22 cellular contexts compared by ENCODE assay signal in genomic region chr12:6208140-6208539, GRCh38. TPM values are rescaled to one million over a fixed set of nuclear protein-coding genes. Genes with fewer than 3 reads are reported as not detected.
DNase-seq lines count a peak whose midpoint lies in the region; ATAC-seq and TF ChIP-seq lines count a peak whose summit lies in the region.
"Had no signal": no experiment of that assay in that cellular context is flagged by ENCODE, and none has a peak within 500 bp of the region (broad histone marks: within the 10 kb centered on the region; RNA-seq: fewer than 3 reads in every experiment).

No MANE protein-coding gene starts in this region.

- 40 to 46% methylated on average over 6 of the region's 6 CpGs for WGBS in esophagus, 2 donors
- WGBS in tibial nerve, 2 donors = 72 to 77% methylated on average over 6 of the region's 6 CpGs

- H3K4me3 ChIP-seq in esophagus (ENCODE audit: low read depth in 1 of 2, low read length in 2 of 2) (no peak overlapping the region), parathyroid adenoma (ENCODE audit: low read depth, low read length) (no peak overlapping the region), tibial nerve (no peak overlapping the region)
- H3K4me3 ChIP-seq: SJSA1 had no signal

- no peak for TF ChIP-seq EP300 in tibial nerve (IDR thresholded peaks at IDR 0.05)

- DNase-seq in RWPE1 (ENCODE audit: low spot score) (no peak), tibial nerve (ENCODE audit: low spot score in 2 of 2) (no peak), hepatic stellate cell (ENCODE audit: low spot score) (no peak), NCI-H1092 treated with DMSO at 0.1 percent for 48 hours (lab: John Stamatoyannopoulos, UW) (no peak)
- DNase-seq: activated CD4-positive, alpha-beta T cell treated with anti-CD3 and anti-CD28 coated beads for 48 hours; CD4-positive, CD25-positive, alpha-beta regulatory T cell; central memory CD4-positive, alpha-beta T cell; erythroblast; GDM1; H9; NCI-H1417; NCI-H2107; small intestine; stimulated activated CD4-positive, alpha-beta T cell treated with anti-CD3 and anti-CD28 coated beads, Interleukin-2, amount 100 ng/mL, for 24 hours had no signal

- no peak overlapping the region for H2AFZ ChIP-seq in parathyroid adenoma

- peaks cover 11 to 40% of the 10 kb centered on the region in 2 donors for H3K4me1 ChIP-seq in esophagus (ENCODE audit: control insufficient read depth in 2 of 2, insufficient read depth in 2 of 2, low read length in 1 of 2)
- H3K4me1 ChIP-seq in parathyroid adenoma = peaks cover 92% of the 10 kb centered on the region
- peaks cover 0 to 98% (median 78%) of the 10 kb centered on the region in 4 donors for H3K4me1 ChIP-seq in tibial nerve

- CTCF ChIA-PET in RWPE1 (lab: Yijun Ruan, JAX) = interaction anchor here (1.8 kb wide), 1 partner anchor 71 kb away, joined by 6 read pairs; no protein-coding TSS in a partner anchor

- H3K27me3 ChIP-seq in esophagus (ENCODE audit: control insufficient read depth in 1 of 2, insufficient read depth in 2 of 2, low read length in 2 of 2) (no peaks in the 10 kb centered on the region), parathyroid adenoma (ENCODE audit: control insufficient read depth, insufficient read depth, low read length) (no peaks in the 10 kb centered on the region), tibial nerve (no peaks in the 10 kb centered on the region)
- H3K27me3 ChIP-seq: SJSA1 had no signal

- peaks cover 97% of the 10 kb centered on the region for H3K79me2 ChIP-seq in parathyroid adenoma

- ATAC-seq in HG03196 (IDR thresholded peaks at IDR 0.05; ENCODE audit: unreplicated experiment) = no peak
- no peak for ATAC-seq in GM21447 (IDR thresholded peaks at IDR 0.05; ENCODE audit: unreplicated experiment)
- ATAC-seq: activated T-helper 17 cell treated with anti-CD3 and anti-CD28 coated beads, Interleukin-2, amount 50 U/mL, for 72 hours; natural killer cell treated with Interleukin-12 subunit alpha and Interleukin-12 subunit beta and Interleukin-15 and Interleukin-18, amount 100 ng/mL, for 72 hours; stimulated activated memory B cell treated with anti-CD40 and anti-IgM and Interleukin-4, amounts not matched to agents 10 μg/mL and 1 μg/mL and 100 μg/mL, for 72 hours had no signal

- no peak overlapping the region for H3K4me2 ChIP-seq in parathyroid adenoma (ENCODE audit: low read length)

- H3K36me3 ChIP-seq in esophagus (ENCODE audit: control insufficient read depth in 2 of 2, insufficient read depth in 2 of 2, low read length in 1 of 2) (peaks cover 0 to 15% of the 10 kb centered on the region in 2 donors), parathyroid adenoma (ENCODE audit: control insufficient read depth, insufficient read depth, low read length) (no peaks in the 10 kb centered on the region), tibial nerve (peaks cover 0 to 5% (median 0%) of the 10 kb centered on the region in 3 donors)

- H3K9ac ChIP-seq in parathyroid adenoma = no peak overlapping the region

- POLR2A ChIA-PET in RWPE1 (lab: Yijun Ruan, JAX; ENCODE audit: low non-redundant PET) = no interaction called here

- TF ChIP-seq CTCF in RWPE1 (conservative IDR thresholded peaks at IDR 0.05; ENCODE audit: low read depth) = no peak
- no peak for TF ChIP-seq CTCF in parathyroid adenoma (IDR thresholded peaks at IDR 0.05)
- no peak for TF ChIP-seq CTCF in tibial nerve (IDR thresholded peaks at IDR 0.05)

- H3K27ac ChIP-seq in RWPE1 (peak overlapping the region; percentile 43; the same call in 1 of the 2 replicates), esophagus (ENCODE audit: low read depth in 2 of 2, low read length in 1 of 2) (peak overlapping the region; percentile 33 to 89), parathyroid adenoma (peak overlapping the region; percentile 99), tibial nerve (peak overlapping the region in 3 of 4 donors; percentile 54 to 99 (median 98))
- H3K27ac ChIP-seq: SJSA1 had no signal

- no peak for TF ChIP-seq POLR2A in tibial nerve (IDR thresholded peaks at IDR 0.05)

- H3K9me3 ChIP-seq in esophagus (ENCODE audit: control insufficient read depth in 2 of 2, insufficient read depth in 1 of 2, low read depth in 1 of 2, low read length in 1 of 2) = no peaks in the 10 kb centered on the region
- H3K9me3 ChIP-seq in parathyroid adenoma (ENCODE audit: control insufficient read depth, low read length) = no peaks in the 10 kb centered on the region
- H3K9me3 ChIP-seq in tibial nerve = no peaks in the 10 kb centered on the region
- H3K9me3 ChIP-seq: SJSA1 had no signal

RNA-seq across cellular contexts. Expression of gene CD9, which starts 7.9 kb away (rescaled TPM):
- polyA plus RNA-seq in esophagus = 100 to 1,000 TPM; 467 to 898 TPM
- 100 to 1,000 TPM; 297 to 500 (median 391) TPM for total RNA-seq in tibial nerve

Comparison
In these comparisons a context has a peak if more than half of its experiments do, and no peak if none do; other contexts are left out.
1. H3K27ac ChIP-seq: peak in every context shown above with its lines; median percentile 99 in parathyroid adenoma; 98 in tibial nerve; 61 in esophagus; 43 in RWPE1.